In the genomic region with DNA sequence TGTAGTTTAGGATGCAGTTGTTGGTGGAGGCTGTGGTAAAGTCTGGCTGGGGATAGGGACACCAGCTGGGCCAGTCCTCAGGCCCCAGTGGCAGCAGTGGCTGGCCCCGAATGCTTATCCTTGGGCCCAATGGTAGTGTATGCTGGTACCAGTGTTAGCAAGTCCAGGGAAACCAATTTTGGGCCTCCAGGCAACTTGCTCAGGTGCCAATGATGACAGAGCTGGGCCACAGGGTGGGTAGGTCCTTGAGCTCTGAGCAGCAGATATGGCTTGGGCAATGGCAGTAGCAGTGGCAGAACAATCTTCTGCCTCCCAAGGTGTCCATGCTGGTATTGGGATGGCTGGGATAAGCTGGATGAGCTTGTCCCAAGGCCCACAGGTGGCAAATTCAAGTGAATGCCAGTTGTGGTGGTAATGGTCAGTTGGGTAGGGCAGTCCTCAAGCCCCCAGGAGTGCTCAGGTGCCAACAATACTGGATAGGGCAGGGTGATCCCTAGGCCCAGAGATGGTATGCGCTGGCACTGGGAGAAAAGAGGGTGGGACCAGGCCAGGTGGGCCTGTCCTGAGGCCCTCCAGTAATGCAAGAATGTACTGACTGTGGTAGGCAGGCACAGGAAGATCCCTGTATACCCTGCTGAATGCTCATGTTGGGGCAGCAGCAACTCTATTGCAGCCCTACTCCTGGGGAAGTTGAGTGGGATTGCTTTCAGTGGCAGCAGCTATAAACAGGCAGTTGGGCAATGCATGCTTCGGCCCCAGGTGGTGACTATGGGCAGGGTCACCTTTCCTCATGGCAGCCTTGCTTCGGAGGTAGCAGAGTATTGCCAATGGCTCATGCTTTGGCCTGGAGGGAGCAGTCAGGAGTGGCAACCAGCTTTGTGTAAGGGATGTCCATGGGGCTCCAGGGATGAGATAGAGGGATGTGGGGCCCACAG, we compare ENCODE assay signal across 1 cellular context.
TF ChIP-seq lines count a peak whose summit lies in the region.

No MANE protein-coding gene starts in this region.

TF ChIP-seq in HepG2, 621 proteins besides CTCF, POLR2A, EP300 and RAD21 (continued from another document and continues in another):
- TF ChIP-seq ZSCAN29 (CRISPR knock-in tag; conservative IDR thresholded peaks at IDR 0.05) (no peak), PRMT3 (CRISPR knock-in tag; IDR thresholded peaks at IDR 0.05; ENCODE audit: borderline replicate concordance, low read depth) (no peak), ZNF101 (CRISPR knock-in tag; IDR thresholded peaks at IDR 0.05; ENCODE audit: borderline replicate concordance, low read depth) (no peak), FOXJ3 (CRISPR knock-in tag; IDR thresholded peaks at IDR 0.05; ENCODE audit: borderline replicate concordance) (0 out of 2 replicates have a peak, but pooled peaks have one; percentile 7), ZFP37 (CRISPR knock-in tag; IDR thresholded peaks at IDR 0.05; ENCODE audit: borderline replicate concordance) (no peak), IRX3 (CRISPR knock-in tag; IDR thresholded peaks at IDR 0.05; ENCODE audit: borderline replicate concordance, low read depth) (peak; percentile 61; the same call in 1 of the 2 replicates), ZNF589 (CRISPR knock-in tag; conservative IDR thresholded peaks at IDR 0.05) (no peak), FOXA1 (IDR thresholded peaks at IDR 0.05) (no peak), FOXA1 (CRISPR knock-in tag; IDR thresholded peaks at IDR 0.05) (no peak), HNRNPL (IDR thresholded peaks at IDR 0.05; ENCODE audit: low read depth, low read length) (0 out of 2 replicates have a peak, but pooled peaks have one; percentile 12), HOXA7 (CRISPR knock-in tag; IDR thresholded peaks at IDR 0.05) (no peak), SAP130 (CRISPR knock-in tag; IDR thresholded peaks at IDR 0.05; ENCODE audit: low read depth) (no peak), ZFX (CRISPR knock-in tag; IDR thresholded peaks at IDR 0.05; ENCODE audit: low read depth) (0 out of 2 replicates have a peak, but pooled peaks have one; percentile 14), CCDC6 (CRISPR knock-in tag; IDR thresholded peaks at IDR 0.05) (no peak), PITX1 (CRISPR knock-in tag; IDR thresholded peaks at IDR 0.05) (no peak), ZNF674 (CRISPR knock-in tag; IDR thresholded peaks at IDR 0.05; ENCODE audit: low read depth) (no peak), ZNF331 (CRISPR knock-in tag; IDR thresholded peaks at IDR 0.05) (no peak), ZFP36L1 (CRISPR knock-in tag; IDR thresholded peaks at IDR 0.05) (no peak), SSRP1 (CRISPR knock-in tag; IDR thresholded peaks at IDR 0.05) (peak; percentile 73), ZNF549 (CRISPR knock-in tag; IDR thresholded peaks at IDR 0.05) (no peak), MYNN (CRISPR knock-in tag; IDR thresholded peaks at IDR 0.05; ENCODE audit: low read depth) (no peak), SP4 (CRISPR knock-in tag; IDR thresholded peaks at IDR 0.05) (peak; percentile 29; the same call in 1 of the 2 replicates), ZNF432 (CRISPR knock-in tag; IDR thresholded peaks at IDR 0.05; ENCODE audit: borderline replicate concordance) (no peak), MEIS1 (CRISPR knock-in tag; IDR thresholded peaks at IDR 0.05; ENCODE audit: borderline replicate concordance) (no peak), NFATC3 (CRISPR knock-in tag; IDR thresholded peaks at IDR 0.05) (no peak), ZNF383 (CRISPR knock-in tag; IDR thresholded peaks at IDR 0.05; ENCODE audit: borderline replicate concordance) (no peak), TARDBP (CRISPR knock-in tag; IDR thresholded peaks at IDR 0.05) (peak; percentile 13; the same call in 1 of the 2 replicates), TOPORS (CRISPR knock-in tag; IDR thresholded peaks at IDR 0.05) (no peak), U2AF2 (IDR thresholded peaks at IDR 0.05; ENCODE audit: low read depth, low read length) (no peak), GTF2F1 (IDR thresholded peaks at IDR 0.05; ENCODE audit: low read length) (no peak), MED13 (CRISPR knock-in tag; IDR thresholded peaks at IDR 0.05) (no peak), GABPA (IDR thresholded peaks at IDR 0.05; ENCODE audit: low read depth, low read length) (no peak), GABPA (CRISPR knock-in tag; IDR thresholded peaks at IDR 0.05; ENCODE audit: low read depth) (no peak), ZNF678 (CRISPR knock-in tag; IDR thresholded peaks at IDR 0.05) (no peak), ZNF883 (CRISPR knock-in tag; IDR thresholded peaks at IDR 0.05; ENCODE audit: not compliant biosample characterization) (no peak), ZNF343 (CRISPR knock-in tag; IDR thresholded peaks at IDR 0.05) (0 out of 2 replicates have a peak, but pooled peaks have one; percentile 18), NCOR1 (IDR thresholded peaks at IDR 0.05; ENCODE audit: borderline replicate concordance, low read length) (no peak), ZNF777 (CRISPR knock-in tag; IDR thresholded peaks at IDR 0.05) (peak; percentile 16; the same call in 1 of the 2 replicates)
- TF ChIP-seq, protein P1, sequence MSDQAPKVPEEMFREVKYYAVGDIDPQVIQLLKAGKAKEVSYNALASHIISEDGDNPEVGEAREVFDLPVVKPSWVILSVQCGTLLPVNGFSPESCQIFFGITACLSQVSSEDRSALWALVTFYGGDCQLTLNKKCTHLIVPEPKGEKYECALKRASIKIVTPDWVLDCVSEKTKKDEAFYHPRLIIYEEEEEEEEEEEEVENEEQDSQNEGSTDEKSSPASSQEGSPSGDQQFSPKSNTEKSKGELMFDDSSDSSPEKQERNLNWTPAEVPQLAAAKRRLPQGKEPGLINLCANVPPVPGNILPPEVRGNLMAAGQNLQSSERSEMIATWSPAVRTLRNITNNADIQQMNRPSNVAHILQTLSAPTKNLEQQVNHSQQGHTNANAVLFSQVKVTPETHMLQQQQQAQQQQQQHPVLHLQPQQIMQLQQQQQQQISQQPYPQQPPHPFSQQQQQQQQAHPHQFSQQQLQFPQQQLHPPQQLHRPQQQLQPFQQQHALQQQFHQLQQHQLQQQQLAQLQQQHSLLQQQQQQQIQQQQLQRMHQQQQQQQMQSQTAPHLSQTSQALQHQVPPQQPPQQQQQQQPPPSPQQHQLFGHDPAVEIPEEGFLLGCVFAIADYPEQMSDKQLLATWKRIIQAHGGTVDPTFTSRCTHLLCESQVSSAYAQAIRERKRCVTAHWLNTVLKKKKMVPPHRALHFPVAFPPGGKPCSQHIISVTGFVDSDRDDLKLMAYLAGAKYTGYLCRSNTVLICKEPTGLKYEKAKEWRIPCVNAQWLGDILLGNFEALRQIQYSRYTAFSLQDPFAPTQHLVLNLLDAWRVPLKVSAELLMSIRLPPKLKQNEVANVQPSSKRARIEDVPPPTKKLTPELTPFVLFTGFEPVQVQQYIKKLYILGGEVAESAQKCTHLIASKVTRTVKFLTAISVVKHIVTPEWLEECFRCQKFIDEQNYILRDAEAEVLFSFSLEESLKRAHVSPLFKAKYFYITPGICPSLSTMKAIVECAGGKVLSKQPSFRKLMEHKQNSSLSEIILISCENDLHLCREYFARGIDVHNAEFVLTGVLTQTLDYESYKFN (CRISPR knock-in tag; conservative IDR thresholded peaks at IDR 0.05), result no peak
- TF ChIP-seq, protein P2, sequence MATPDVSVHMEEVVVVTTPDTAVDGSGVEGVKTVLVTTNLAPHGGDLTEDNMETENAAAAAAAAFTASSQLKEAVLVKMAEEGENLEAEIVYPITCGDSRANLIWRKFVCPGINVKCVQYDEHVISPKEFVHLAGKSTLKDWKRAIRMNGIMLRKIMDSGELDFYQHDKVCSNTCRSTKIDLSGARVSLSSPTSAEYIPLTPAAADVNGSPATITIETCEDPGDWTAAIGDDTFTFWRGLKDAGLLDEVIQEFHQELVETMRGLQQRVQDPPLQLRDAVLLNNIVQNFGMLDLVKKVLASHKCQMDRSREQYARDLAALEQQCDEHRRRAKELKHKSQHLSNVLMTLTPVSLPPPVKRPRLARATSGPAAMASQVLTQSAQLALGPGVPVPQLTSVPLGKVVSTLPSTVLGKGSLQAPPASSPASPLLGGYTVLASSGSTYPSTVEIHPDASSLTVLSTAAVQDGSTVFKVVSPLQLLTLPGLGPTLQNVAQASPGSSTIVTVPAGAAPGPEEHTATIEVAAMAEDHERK (CRISPR knock-in tag; IDR thresholded peaks at IDR 0.05; ENCODE audit: low read depth), result no peak
- TF ChIP-seq, protein P3, sequence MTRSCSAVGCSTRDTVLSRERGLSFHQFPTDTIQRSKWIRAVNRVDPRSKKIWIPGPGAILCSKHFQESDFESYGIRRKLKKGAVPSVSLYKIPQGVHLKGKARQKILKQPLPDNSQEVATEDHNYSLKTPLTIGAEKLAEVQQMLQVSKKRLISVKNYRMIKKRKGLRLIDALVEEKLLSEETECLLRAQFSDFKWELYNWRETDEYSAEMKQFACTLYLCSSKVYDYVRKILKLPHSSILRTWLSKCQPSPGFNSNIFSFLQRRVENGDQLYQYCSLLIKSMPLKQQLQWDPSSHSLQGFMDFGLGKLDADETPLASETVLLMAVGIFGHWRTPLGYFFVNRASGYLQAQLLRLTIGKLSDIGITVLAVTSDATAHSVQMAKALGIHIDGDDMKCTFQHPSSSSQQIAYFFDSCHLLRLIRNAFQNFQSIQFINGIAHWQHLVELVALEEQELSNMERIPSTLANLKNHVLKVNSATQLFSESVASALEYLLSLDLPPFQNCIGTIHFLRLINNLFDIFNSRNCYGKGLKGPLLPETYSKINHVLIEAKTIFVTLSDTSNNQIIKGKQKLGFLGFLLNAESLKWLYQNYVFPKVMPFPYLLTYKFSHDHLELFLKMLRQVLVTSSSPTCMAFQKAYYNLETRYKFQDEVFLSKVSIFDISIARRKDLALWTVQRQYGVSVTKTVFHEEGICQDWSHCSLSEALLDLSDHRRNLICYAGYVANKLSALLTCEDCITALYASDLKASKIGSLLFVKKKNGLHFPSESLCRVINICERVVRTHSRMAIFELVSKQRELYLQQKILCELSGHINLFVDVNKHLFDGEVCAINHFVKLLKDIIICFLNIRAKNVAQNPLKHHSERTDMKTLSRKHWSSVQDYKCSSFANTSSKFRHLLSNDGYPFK (CRISPR knock-in tag; IDR thresholded peaks at IDR 0.05; ENCODE audit: borderline replicate concordance), result 0 out of 2 replicates have a peak, but pooled peaks have one; percentile 24
- TF ChIP-seq, protein P4, sequence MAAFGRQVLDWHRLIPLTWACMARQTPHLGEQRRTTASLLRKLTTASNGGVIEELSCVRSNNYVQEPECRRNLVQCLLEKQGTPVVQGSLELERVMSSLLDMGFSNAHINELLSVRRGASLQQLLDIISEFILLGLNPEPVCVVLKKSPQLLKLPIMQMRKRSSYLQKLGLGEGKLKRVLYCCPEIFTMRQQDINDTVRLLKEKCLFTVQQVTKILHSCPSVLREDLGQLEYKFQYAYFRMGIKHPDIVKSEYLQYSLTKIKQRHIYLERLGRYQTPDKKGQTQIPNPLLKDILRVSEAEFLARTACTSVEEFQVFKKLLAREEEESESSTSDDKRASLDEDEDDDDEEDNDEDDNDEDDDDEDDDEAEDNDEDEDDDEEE (CRISPR knock-in tag; IDR thresholded peaks at IDR 0.05), result no peak
- TF ChIP-seq, protein P5, sequence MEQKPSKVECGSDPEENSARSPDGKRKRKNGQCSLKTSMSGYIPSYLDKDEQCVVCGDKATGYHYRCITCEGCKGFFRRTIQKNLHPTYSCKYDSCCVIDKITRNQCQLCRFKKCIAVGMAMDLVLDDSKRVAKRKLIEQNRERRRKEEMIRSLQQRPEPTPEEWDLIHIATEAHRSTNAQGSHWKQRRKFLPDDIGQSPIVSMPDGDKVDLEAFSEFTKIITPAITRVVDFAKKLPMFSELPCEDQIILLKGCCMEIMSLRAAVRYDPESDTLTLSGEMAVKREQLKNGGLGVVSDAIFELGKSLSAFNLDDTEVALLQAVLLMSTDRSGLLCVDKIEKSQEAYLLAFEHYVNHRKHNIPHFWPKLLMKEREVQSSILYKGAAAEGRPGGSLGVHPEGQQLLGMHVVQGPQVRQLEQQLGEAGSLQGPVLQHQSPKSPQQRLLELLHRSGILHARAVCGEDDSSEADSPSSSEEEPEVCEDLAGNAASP (CRISPR knock-in tag; IDR thresholded peaks at IDR 0.05; ENCODE audit: borderline replicate concordance), result no peak
- TF ChIP-seq, protein P6, sequence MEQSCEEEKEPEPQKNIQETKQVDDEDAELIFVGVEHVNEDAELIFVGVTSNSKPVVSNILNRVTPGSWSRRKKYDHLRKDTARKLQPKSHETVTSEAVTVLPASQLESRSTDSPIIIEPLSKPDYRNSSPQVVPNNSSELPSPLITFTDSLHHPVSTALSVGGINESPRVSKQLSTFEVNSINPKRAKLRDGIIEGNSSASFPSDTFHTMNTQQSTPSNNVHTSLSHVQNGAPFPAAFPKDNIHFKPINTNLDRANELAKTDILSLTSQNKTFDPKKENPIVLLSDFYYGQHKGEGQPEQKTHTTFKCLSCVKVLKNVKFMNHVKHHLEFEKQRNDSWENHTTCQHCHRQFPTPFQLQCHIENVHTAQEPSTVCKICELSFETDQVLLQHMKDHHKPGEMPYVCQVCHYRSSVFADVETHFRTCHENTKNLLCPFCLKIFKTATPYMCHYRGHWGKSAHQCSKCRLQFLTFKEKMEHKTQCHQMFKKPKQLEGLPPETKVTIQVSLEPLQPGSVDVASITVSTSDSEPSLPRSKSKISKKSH (CRISPR knock-in tag; IDR thresholded peaks at IDR 0.05; ENCODE audit: borderline replicate concordance), result peak; percentile 29; the same call in 1 of the 2 replicates
- TF ChIP-seq, protein P7, sequence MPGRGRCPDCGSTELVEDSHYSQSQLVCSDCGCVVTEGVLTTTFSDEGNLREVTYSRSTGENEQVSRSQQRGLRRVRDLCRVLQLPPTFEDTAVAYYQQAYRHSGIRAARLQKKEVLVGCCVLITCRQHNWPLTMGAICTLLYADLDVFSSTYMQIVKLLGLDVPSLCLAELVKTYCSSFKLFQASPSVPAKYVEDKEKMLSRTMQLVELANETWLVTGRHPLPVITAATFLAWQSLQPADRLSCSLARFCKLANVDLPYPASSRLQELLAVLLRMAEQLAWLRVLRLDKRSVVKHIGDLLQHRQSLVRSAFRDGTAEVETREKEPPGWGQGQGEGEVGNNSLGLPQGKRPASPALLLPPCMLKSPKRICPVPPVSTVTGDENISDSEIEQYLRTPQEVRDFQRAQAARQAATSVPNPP (CRISPR knock-in tag; IDR thresholded peaks at IDR 0.05), result 0 out of 2 replicates have a peak, but pooled peaks have one; percentile 22
- TF ChIP-seq, protein P8, sequence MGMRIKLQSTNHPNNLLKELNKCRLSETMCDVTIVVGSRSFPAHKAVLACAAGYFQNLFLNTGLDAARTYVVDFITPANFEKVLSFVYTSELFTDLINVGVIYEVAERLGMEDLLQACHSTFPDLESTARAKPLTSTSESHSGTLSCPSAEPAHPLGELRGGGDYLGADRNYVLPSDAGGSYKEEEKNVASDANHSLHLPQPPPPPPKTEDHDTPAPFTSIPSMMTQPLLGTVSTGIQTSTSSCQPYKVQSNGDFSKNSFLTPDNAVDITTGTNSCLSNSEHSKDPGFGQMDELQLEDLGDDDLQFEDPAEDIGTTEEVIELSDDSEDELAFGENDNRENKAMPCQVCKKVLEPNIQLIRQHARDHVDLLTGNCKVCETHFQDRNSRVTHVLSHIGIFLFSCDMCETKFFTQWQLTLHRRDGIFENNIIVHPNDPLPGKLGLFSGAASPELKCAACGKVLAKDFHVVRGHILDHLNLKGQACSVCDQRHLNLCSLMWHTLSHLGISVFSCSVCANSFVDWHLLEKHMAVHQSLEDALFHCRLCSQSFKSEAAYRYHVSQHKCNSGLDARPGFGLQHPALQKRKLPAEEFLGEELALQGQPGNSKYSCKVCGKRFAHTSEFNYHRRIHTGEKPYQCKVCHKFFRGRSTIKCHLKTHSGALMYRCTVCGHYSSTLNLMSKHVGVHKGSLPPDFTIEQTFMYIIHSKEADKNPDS (CRISPR knock-in tag; IDR thresholded peaks at IDR 0.05), result 0 out of 2 replicates have a peak, but pooled peaks have one; percentile 35
